ENCODE assay signal across 8 cellular contexts in genomic region chr16:24834459-24835335, GRCh38. TPM values are rescaled to one million over a fixed set of nuclear protein-coding genes. Genes with fewer than 3 reads are reported as not detected.
A peak's percentile ranks its signal among the peaks of the same experiment; 100 is the strongest.
DNase-seq lines count a peak whose midpoint lies in the region; ATAC-seq and TF ChIP-seq lines count a peak whose summit lies in the region.

No MANE protein-coding gene starts in this region.

- WGBS in smooth muscle cell (ENCODE audit: low lambda C conversion rate): 75% methylated on average over 7 of the region's 7 CpGs

- H3K79me2 ChIP-seq in smooth muscle cell (ENCODE audit: low read depth): no peaks in the 10 kb centered on the region

- TF ChIP-seq CTCF in AG09319 (IDR thresholded peaks at IDR 0.05; ENCODE audit: low read depth, low read length) (peak; percentile 77), GM20000 (IDR thresholded peaks at IDR 0.05; ENCODE audit: extremely low read depth, missing control alignments) (no peak), Panc1 (IDR thresholded peaks at IDR 0.05) (peak; percentile 88), fibroblast of pulmonary artery (IDR thresholded peaks at IDR 0.05; ENCODE audit: low read length, missing control alignments) (peak; percentile 89), smooth muscle cell (IDR thresholded peaks at IDR 0.05; ENCODE audit: borderline replicate concordance, insufficient read depth, poor library complexity, severe bottlenecking) (peak; percentile 36), tibial artery (IDR thresholded peaks at IDR 0.05) (peak in 1 of 2 experiments; percentile 29)

- peak; percentile 87 for ATAC-seq in Panc1
- no peak for ATAC-seq in HG02981 (IDR thresholded peaks at IDR 0.05; ENCODE audit: unreplicated experiment)
- no peak for ATAC-seq in HG02763 (IDR thresholded peaks at IDR 0.05; ENCODE audit: unreplicated experiment)

- H3K9me3 ChIP-seq in Panc1 (ENCODE audit: control insufficient read depth, insufficient read depth, low read depth, low read length): no peaks in the 10 kb centered on the region
- H3K9me3 ChIP-seq in smooth muscle cell (replicated peaks; ENCODE audit: low read depth): no peaks in the 10 kb centered on the region
- no peaks in the 10 kb centered on the region for H3K9me3 ChIP-seq in tibial artery

- H3K4me3 ChIP-seq in Panc1 (ENCODE audit: low read depth in 2 of 2, low read length in 2 of 2) (no peak overlapping the region), fibroblast of pulmonary artery (replicated peaks; ENCODE audit: low read depth, low read length) (no peak overlapping the region), smooth muscle cell (no peak overlapping the region), tibial artery (no peak overlapping the region)

- intact Hi-C loops in Panc1 (cut with micrococcal nuclease; ENCODE audit: unreplicated experiment) (no loop called here), tibial artery (cut with DNase I; ENCODE audit: low total_unique reads) (no loop called here)

- no peak overlapping the region for H3K4me2 ChIP-seq in smooth muscle cell

- no peak overlapping the region for H2AFZ ChIP-seq in smooth muscle cell (ENCODE audit: low read depth)

- H4K20me1 ChIP-seq in smooth muscle cell (ENCODE audit: low read depth): no peaks in the 10 kb centered on the region

- POLR2A ChIA-PET in Panc1 (lab: Charles Lee): interaction anchor here (0.5 kb wide), 1 partner anchor 16 kb away, joined by 3 read pairs; no protein-coding TSS in a partner anchor

- H3K27me3 ChIP-seq in Panc1 (ENCODE audit: control insufficient read depth, insufficient read depth, low read length): no peaks in the 10 kb centered on the region
- H3K27me3 ChIP-seq in smooth muscle cell (ENCODE audit: low read depth): no peaks in the 10 kb centered on the region
- no peaks in the 10 kb centered on the region for H3K27me3 ChIP-seq in tibial artery

- in situ Hi-C loops in Panc1 (cut with HindIII; ENCODE audit: low pct_unique_long_range_greater_than_20kb, low sequenced_read_pairs): no loop called here

- DNase-seq in AG09319 (ENCODE audit: extremely low read depth, low read depth): no peak
- peak; percentile 55 for DNase-seq in GM20000 (ENCODE audit: low spot score)
- DNase-seq in Panc1 (ENCODE audit: low read depth, low spot score): no peak
- peak; percentile 59 for DNase-seq in fibroblast of pulmonary artery (ENCODE audit: low read depth)
- DNase-seq in smooth muscle cell (lab: John Stamatoyannopoulos, UW; ENCODE audit: unreplicated experiment): no peak
- DNase-seq in tibial artery: no peak

- H3K36me3 ChIP-seq in Panc1 (ENCODE audit: control insufficient read depth, insufficient read depth, low read length) (no peaks in the 10 kb centered on the region), smooth muscle cell (ENCODE audit: low read depth) (no peaks in the 10 kb centered on the region), tibial artery (peaks cover 0 to 3% (median 0%) of the 10 kb centered on the region in 3 donors)

- H3F3A ChIP-seq in smooth muscle cell (ENCODE audit: low read depth): no peaks in the 10 kb centered on the region

- BruUV-seq in Panc1 (replicated peaks; lab: Mats Ljungman, UMichigan): no TSS peak

- H3K9ac ChIP-seq in smooth muscle cell (ENCODE audit: low read depth): no peak overlapping the region

- peaks cover 7% of the 10 kb centered on the region; the same call in 1 of the 2 replicates for H3K4me1 ChIP-seq in Panc1 (ENCODE audit: control insufficient read depth, insufficient read depth, low read length)
- no peaks in the 10 kb centered on the region for H3K4me1 ChIP-seq in smooth muscle cell (ENCODE audit: low read depth)
- peaks cover 0 to 20% (median 11%) of the 10 kb centered on the region in 4 donors for H3K4me1 ChIP-seq in tibial artery

- H3K27ac ChIP-seq in Panc1 (ENCODE audit: low read length) (no peak overlapping the region), smooth muscle cell (ENCODE audit: low read depth) (no peak overlapping the region), tibial artery (no peak overlapping the region)

- CTCF ChIA-PET in Panc1 (lab: Charles Lee): interaction anchor here (0.6 to 1.0 kb wide), 4 partner anchors 25 to 215 kb away, joined by 3 to 4 read pairs (median 3); no protein-coding TSS in a partner anchor

RNA-seq across cellular contexts. Expression of gene SLC5A11, which starts 11.1 kb away (rescaled TPM):
- 0.13 TPM for total RNA-seq in Panc1 (2021; ENCODE audit: unreplicated experiment)
- polyA plus RNA-seq in Panc1 (2012; ENCODE audit: insufficient read length): 0.11 TPM
- total RNA-seq in smooth muscle cell: not detected in 2 replicates
- not detected in 2 replicates for polyA plus RNA-seq in smooth muscle cell

Comparison
In these comparisons a context has a peak if more than half of its experiments do, and no peak if none do; other contexts are left out.
1. DNase-seq: peak in GM20000 (single experiment) and fibroblast of pulmonary artery (single experiment); none in AG09319 (single experiment), Panc1 (single experiment), smooth muscle cell (single experiment) and tibial artery (0 of 2).